Comparison of ENCODE assay signal across 1 cellular context in genomic region chr6:108562503-108562993, GRCh38.
TF ChIP-seq lines count a peak whose summit lies in the region.

No MANE protein-coding gene starts in this region.

TF ChIP-seq in K562, 482 proteins besides CTCF, POLR2A, EP300 and RAD21 (continued from another document and continues in another):
- peak; percentile 94 for TF ChIP-seq RREB1 (CRISPR knock-in tag; IDR thresholded peaks at IDR 0.05)
- TF ChIP-seq HDAC3 (IDR thresholded peaks at IDR 0.05; ENCODE audit: borderline replicate concordance, partially characterized antibody): peak; percentile 72
- TF ChIP-seq U2AF2 (optimal IDR thresholded peaks at IDR 0.05; ENCODE audit: low read depth, low read length): no peak
- no peak for TF ChIP-seq NR1H2 (CRISPR knock-in tag; IDR thresholded peaks at IDR 0.05)
- TF ChIP-seq BRF1 (IDR thresholded peaks at IDR 0.05; ENCODE audit: borderline replicate concordance, extremely low read depth, insufficient read length): no peak
- TF ChIP-seq RBM25 (IDR thresholded peaks at IDR 0.05; ENCODE audit: low read depth, low read length, severe bottlenecking): no peak
- peak; percentile 84 to 89 for TF ChIP-seq TRIM24 (IDR thresholded peaks at IDR 0.05)
- TF ChIP-seq ZBED1 (IDR thresholded peaks at IDR 0.05): no peak
- TF ChIP-seq POLR2AphosphoS5 (IDR thresholded peaks at IDR 0.05; ENCODE audit: control insufficient read depth, insufficient read depth, low read depth, low read length): peak; percentile 75; the same call in 1 of the 2 replicates
- TF ChIP-seq FOXK1 (CRISPR knock-in tag; IDR thresholded peaks at IDR 0.05; ENCODE audit: borderline replicate concordance): no peak
- TF ChIP-seq ETV5 (CRISPR knock-in tag; IDR thresholded peaks at IDR 0.05; ENCODE audit: low read depth): peak; percentile 88
- no peak for TF ChIP-seq LARP7 (IDR thresholded peaks at IDR 0.05)
- TF ChIP-seq ZKSCAN1 (IDR thresholded peaks at IDR 0.05; ENCODE audit: low read depth, low read length): no peak
- peak; percentile 75 for TF ChIP-seq ZNF395 (CRISPR knock-in tag; IDR thresholded peaks at IDR 0.05)
- 0 out of 2 replicates have a peak, but pooled peaks have one; percentile 20 for TF ChIP-seq GABPB1 (CRISPR knock-in tag; IDR thresholded peaks at IDR 0.05)
- TF ChIP-seq, protein P1, sequence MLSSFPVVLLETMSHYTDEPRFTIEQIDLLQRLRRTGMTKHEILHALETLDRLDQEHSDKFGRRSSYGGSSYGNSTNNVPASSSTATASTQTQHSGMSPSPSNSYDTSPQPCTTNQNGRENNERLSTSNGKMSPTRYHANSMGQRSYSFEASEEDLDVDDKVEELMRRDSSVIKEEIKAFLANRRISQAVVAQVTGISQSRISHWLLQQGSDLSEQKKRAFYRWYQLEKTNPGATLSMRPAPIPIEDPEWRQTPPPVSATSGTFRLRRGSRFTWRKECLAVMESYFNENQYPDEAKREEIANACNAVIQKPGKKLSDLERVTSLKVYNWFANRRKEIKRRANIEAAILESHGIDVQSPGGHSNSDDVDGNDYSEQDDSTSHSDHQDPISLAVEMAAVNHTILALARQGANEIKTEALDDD (IDR thresholded peaks at IDR 0.05): peak; percentile 23; the same call in 1 of the 2 replicates
- TF ChIP-seq RAD51 (IDR thresholded peaks at IDR 0.05; ENCODE audit: borderline replicate concordance, low read depth): peak; percentile 77
- TF ChIP-seq EP400 (IDR thresholded peaks at IDR 0.05): peak; percentile 74
- 0 out of 2 replicates have a peak, but pooled peaks have one; percentile 38 for TF ChIP-seq ZNF766 (CRISPR knock-in tag; conservative IDR thresholded peaks at IDR 0.05)
- no peak for TF ChIP-seq CSDE1 (IDR thresholded peaks at IDR 0.05)
- no peak for TF ChIP-seq NR4A1 (CRISPR knock-in tag; IDR thresholded peaks at IDR 0.05)
- peak; percentile 58 for TF ChIP-seq NR4A1 (tag; IDR thresholded peaks at IDR 0.05)
- no peak for TF ChIP-seq E2F3 (CRISPR knock-in tag; IDR thresholded peaks at IDR 0.05)
- no peak for TF ChIP-seq STAT6 (CRISPR knock-in tag; IDR thresholded peaks at IDR 0.05)
- TF ChIP-seq L3MBTL2 (IDR thresholded peaks at IDR 0.05): peak; percentile 99
- TF ChIP-seq ARID1B (IDR thresholded peaks at IDR 0.05): peak; percentile 87
- TF ChIP-seq CBFA2T2 (conservative IDR thresholded peaks at IDR 0.05): peak; percentile 90
- no peak for TF ChIP-seq ID3 (CRISPR knock-in tag; IDR thresholded peaks at IDR 0.05)
- TF ChIP-seq ID3 (tag; IDR thresholded peaks at IDR 0.05): peak; percentile 70
- TF ChIP-seq, protein P2, sequence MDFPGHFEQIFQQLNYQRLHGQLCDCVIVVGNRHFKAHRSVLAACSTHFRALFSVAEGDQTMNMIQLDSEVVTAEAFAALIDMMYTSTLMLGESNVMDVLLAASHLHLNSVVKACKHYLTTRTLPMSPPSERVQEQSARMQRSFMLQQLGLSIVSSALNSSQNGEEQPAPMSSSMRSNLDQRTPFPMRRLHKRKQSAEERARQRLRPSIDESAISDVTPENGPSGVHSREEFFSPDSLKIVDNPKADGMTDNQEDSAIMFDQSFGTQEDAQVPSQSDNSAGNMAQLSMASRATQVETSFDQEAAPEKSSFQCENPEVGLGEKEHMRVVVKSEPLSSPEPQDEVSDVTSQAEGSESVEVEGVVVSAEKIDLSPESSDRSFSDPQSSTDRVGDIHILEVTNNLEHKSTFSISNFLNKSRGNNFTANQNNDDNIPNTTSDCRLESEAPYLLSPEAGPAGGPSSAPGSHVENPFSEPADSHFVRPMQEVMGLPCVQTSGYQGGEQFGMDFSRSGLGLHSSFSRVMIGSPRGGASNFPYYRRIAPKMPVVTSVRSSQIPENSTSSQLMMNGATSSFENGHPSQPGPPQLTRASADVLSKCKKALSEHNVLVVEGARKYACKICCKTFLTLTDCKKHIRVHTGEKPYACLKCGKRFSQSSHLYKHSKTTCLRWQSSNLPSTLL (IDR thresholded peaks at IDR 0.05): no peak
- peak; percentile 61 for TF ChIP-seq CCNT2 (IDR thresholded peaks at IDR 0.05; ENCODE audit: borderline replicate concordance, extremely low read depth, insufficient read length, low read depth, low read length)
- no peak for TF ChIP-seq PTRF (tag; IDR thresholded peaks at IDR 0.05)
- peak; percentile 77; the same call in 1 of the 2 replicates for TF ChIP-seq ARID3A (IDR thresholded peaks at IDR 0.05; ENCODE audit: borderline replicate concordance, low read depth, low read length)
- peak in 1 of 2 experiments; percentile 48; a peak in 2 of 4 replicates for TF ChIP-seq MAZ (CRISPR knock-in tag; conservative IDR thresholded peaks at IDR 0.05 in 1 of 2, IDR thresholded peaks at IDR 0.05 in 1 of 2)
- TF ChIP-seq, protein P3, sequence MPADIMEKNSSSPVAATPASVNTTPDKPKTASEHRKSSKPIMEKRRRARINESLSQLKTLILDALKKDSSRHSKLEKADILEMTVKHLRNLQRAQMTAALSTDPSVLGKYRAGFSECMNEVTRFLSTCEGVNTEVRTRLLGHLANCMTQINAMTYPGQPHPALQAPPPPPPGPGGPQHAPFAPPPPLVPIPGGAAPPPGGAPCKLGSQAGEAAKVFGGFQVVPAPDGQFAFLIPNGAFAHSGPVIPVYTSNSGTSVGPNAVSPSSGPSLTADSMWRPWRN (IDR thresholded peaks at IDR 0.05; ENCODE audit: low read depth): peak; percentile 78
- TF ChIP-seq, protein P4, sequence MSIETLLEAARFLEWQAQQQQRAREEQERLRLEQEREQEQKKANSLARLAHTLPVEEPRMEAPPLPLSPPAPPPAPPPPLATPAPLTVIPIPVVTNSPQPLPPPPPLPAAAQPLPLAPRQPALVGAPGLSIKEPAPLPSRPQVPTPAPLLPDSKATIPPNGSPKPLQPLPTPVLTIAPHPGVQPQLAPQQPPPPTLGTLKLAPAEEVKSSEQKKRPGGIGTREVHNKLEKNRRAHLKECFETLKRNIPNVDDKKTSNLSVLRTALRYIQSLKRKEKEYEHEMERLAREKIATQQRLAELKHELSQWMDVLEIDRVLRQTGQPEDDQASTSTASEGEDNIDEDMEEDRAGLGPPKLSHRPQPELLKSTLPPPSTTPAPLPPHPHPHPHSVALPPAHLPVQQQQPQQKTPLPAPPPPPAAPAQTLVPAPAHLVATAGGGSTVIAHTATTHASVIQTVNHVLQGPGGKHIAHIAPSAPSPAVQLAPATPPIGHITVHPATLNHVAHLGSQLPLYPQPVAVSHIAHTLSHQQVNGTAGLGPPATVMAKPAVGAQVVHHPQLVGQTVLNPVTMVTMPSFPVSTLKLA (conservative IDR thresholded peaks at IDR 0.05): peak; percentile 53 to 70; a peak in 3 of 4 replicates
- TF ChIP-seq, protein P5, sequence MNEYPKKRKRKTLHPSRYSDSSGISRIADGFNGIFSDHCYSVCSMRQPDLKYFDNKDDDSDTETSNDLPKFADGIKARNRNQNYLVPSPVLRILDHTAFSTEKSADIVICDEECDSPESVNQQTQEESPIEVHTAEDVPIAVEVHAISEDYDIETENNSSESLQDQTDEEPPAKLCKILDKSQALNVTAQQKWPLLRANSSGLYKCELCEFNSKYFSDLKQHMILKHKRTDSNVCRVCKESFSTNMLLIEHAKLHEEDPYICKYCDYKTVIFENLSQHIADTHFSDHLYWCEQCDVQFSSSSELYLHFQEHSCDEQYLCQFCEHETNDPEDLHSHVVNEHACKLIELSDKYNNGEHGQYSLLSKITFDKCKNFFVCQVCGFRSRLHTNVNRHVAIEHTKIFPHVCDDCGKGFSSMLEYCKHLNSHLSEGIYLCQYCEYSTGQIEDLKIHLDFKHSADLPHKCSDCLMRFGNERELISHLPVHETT (CRISPR knock-in tag; conservative IDR thresholded peaks at IDR 0.05 in 1 of 2, IDR thresholded peaks at IDR 0.05 in 1 of 2): peak in 1 of 2 experiments; percentile 42; a peak in 1 of 4 replicates
- peak; percentile 26; the same call in 1 of the 2 replicates for TF ChIP-seq ZNF583 (CRISPR knock-in tag; IDR thresholded peaks at IDR 0.05)
- no peak for TF ChIP-seq ATF1 (CRISPR knock-in tag; IDR thresholded peaks at IDR 0.05)
- peak; percentile 79 for TF ChIP-seq ATF1 (tag; IDR thresholded peaks at IDR 0.05)
- peak; percentile 82 for TF ChIP-seq SMAD4 (CRISPR knock-in tag; conservative IDR thresholded peaks at IDR 0.05)
- TF ChIP-seq CBFA2T3 (IDR thresholded peaks at IDR 0.05): peak; percentile 94
- TF ChIP-seq NFIC (IDR thresholded peaks at IDR 0.05): peak; percentile 66
- TF ChIP-seq RCOR1 (IDR thresholded peaks at IDR 0.05; ENCODE audit: borderline replicate concordance in 1 of 2, low read depth in 2 of 2, low read length in 2 of 2): peak; percentile 34 to 87; a peak in 3 of 4 replicates
- peak; percentile 82 for TF ChIP-seq TCF3 (CRISPR knock-in tag; IDR thresholded peaks at IDR 0.05)
- peak; percentile 42; the same call in 1 of the 2 replicates for TF ChIP-seq MTA2 (IDR thresholded peaks at IDR 0.05; ENCODE audit: low read depth)
- TF ChIP-seq FOSL1 (tag; conservative IDR thresholded peaks at IDR 0.05): 0 out of 2 replicates have a peak, but pooled peaks have one; percentile 37
